Comparison of ENCODE assay signal across 11 cellular contexts in the genomic region with DNA sequence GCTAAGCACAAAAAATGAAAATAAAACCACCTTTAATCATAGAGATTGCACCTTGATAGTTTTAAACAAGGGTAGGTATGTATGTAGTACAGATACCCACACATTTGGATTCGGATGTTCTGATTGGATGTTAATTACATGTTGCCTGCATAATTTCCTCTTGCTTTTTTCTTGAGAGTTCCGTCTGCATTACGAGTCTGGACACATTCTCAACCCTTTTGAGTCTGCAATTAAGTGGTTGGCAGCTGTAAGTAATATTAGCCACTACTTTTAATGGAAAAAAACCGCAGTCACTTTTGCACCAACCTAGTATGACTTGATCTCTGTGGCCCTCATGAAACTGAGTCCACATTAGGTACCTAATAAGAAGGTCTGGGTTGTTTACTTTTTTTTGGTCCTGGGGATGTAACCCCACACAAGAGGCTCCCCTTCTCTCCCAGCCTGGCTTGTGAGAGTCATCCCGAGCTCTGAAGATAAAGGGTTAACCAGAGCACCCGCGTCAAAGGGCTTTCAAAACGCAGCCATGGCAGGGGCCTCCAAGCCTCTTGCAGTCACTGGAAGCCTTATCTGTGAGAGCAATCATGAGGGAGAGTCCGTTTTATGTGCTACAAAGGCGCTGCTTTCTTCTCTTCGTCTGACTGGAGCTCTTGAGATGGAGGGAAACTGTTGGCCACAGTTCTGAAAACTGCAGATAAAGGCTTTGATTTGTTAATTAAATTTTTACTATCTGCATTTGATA.
DNase-seq lines count a peak whose midpoint lies in the region; ATAC-seq and TF ChIP-seq lines count a peak whose summit lies in the region.
"Had no signal": no experiment of that assay in that cellular context is flagged by ENCODE, and none has a peak within 500 bp of the region (broad histone marks: within the 10 kb centered on the region; RNA-seq: fewer than 3 reads in every experiment).

No MANE protein-coding gene starts in this region.

- H3K4me1 ChIP-seq in HUES64 (ENCODE audit: insufficient read depth, low read length) = peaks cover 12% of the 10 kb centered on the region

- 0 out of 2 replicates have a peak, but pooled peaks cover 4% of the 10 kb centered on the region for H3K27me3 ChIP-seq in HUES64 (ENCODE audit: insufficient read depth, low read length)

- H3K27ac ChIP-seq in HUES64 (ENCODE audit: low read depth, low read length) (no peak overlapping the region), VCaP (peak overlapping the region; percentile 59; the same call in 1 of the 2 replicates), skin epidermis (peak overlapping the region in 10 of 21 experiments; percentile 1 to 69 (median 44))
- H3K27ac ChIP-seq: KMS-11 had no signal

- peak; percentile 81 for DNase-seq in islet precursor cell
- no peak for DNase-seq in activated effector memory CD4-positive, alpha-beta T cell treated with Interleukin-2 at 50 U/mL for 16 hours
- no peak for DNase-seq in activated CD8-positive, alpha-beta memory T cell treated with anti-CD3 and anti-CD28 coated beads, Interleukin-2, amount 50 U/mL, for 4 hours
- DNase-seq: kidney glomerular epithelial cell; stimulated activated CD4-positive, alpha-beta T cell treated with anti-CD3 and anti-CD28 coated beads, Interleukin-12 subunit alpha, Interleukin-12 subunit beta, amount 100 ng/mL, for 4 hours; stimulated activated naive CD4-positive, alpha-beta T cell treated with Interleukin-2 at 50 U/mL for 16 hours had no signal

- WGBS in HUES64 = 39% methylated on average over 11 of the region's 11 CpGs

- peak overlapping the region; percentile 56 for H3K4me3 ChIP-seq in HUES64 (ENCODE audit: low read length)
- peak overlapping the region in 4 of 7 experiments; percentile 14 to 35 (median 17) for H3K4me3 ChIP-seq in skin epidermis

- no peaks in the 10 kb centered on the region for H3K36me3 ChIP-seq in HUES64 (ENCODE audit: insufficient read depth, low read length)

- no peak for TF ChIP-seq CTCF in VCaP (conservative IDR thresholded peaks at IDR 0.05)

- H3K9me3 ChIP-seq in HUES64 (ENCODE audit: insufficient read depth, low read depth, low read length) = no peaks in the 10 kb centered on the region

- no peak overlapping the region for H3K9ac ChIP-seq in HUES64 (ENCODE audit: low read depth, low read length)
- H3K9ac ChIP-seq: KMS-11 had no signal

- ATAC-seq in GM21390 (IDR thresholded peaks at IDR 0.05; ENCODE audit: unreplicated experiment) = no peak
